In genomic region chr2:22683911-22684310, GRCh38 we compare ENCODE assay signal across 16 cellular contexts.
"Had no signal": no experiment of that assay in that cellular context is flagged by ENCODE, and none has a peak within 500 bp of the region (broad histone marks: within the 10 kb centered on the region; RNA-seq: fewer than 3 reads in every experiment).

No MANE protein-coding gene starts in this region.

- H3K27ac ChIP-seq: body of pancreas, epithelial cell of prostate, heart right ventricle, testis had no signal

- ATAC-seq: activated CD8-positive, alpha-beta T cell treated with anti-CD3 and anti-CD28 coated beads, Interleukin-2, amount 10 ng/mL, durations not matched to agents 7 days and 5 days; activated naive CD8-positive, alpha-beta T cell treated with anti-CD3 and anti-CD28 coated beads, Interleukin-2, amount 50 U/mL, for 24 hours; body of pancreas; heart right ventricle; left cardiac atrium; natural killer cell treated with Interleukin-12 subunit alpha and Interleukin-12 subunit beta and Interleukin-15 and Interleukin-18, amount 100 ng/mL, for 72 hours had no signal

- H3K36me3 ChIP-seq: heart right ventricle had no signal

- DNase-seq: activated CD4-positive, alpha-beta T cell treated with anti-CD3 and anti-CD28 coated beads for 1 hour; activated CD4-positive, alpha-beta T cell treated with anti-CD3 and anti-CD28 coated beads, Interleukin-2, amount 50 U/mL, for 1 hour; activated CD8-positive, alpha-beta T cell treated with anti-CD3 and anti-CD28 coated beads, Interleukin-2, amount 10 ng/mL, durations not matched to agents 7 days and 5 days; activated gamma-delta T cell; activated naive CD4-positive, alpha-beta T cell treated with anti-CD3 and anti-CD28 coated beads, Interleukin-2, amount 50 U/mL, for 16 hours; activated naive CD8-positive, alpha-beta T cell treated with anti-CD3 and anti-CD28 coated beads, Interleukin-2, amount 50 U/mL, for 24 hours; body of pancreas; heart right ventricle; islet precursor cell; left cardiac atrium; stimulated activated CD4-positive, alpha-beta T cell treated with anti-CD3 and anti-CD28 coated beads, Interleukin-4, amount 100 ng/mL, for 1 hour; stimulated activated naive CD4-positive, alpha-beta T cell; testis; trophoblast cell had no signal

- H3K27me3 ChIP-seq: body of pancreas, heart right ventricle, testis had no signal

- H3K4me1 ChIP-seq: body of pancreas, heart right ventricle, testis had no signal

- H3K9me3 ChIP-seq: body of pancreas, testis had no signal

- H3K4me3 ChIP-seq: body of pancreas, heart right ventricle, testis had no signal
